Comparison of ENCODE assay signal across 22 cellular contexts in genomic region chr14:105589161-105589925, GRCh38.
DNase-seq lines count a peak whose midpoint lies in the region; ATAC-seq, FAIRE-seq and TF ChIP-seq lines count a peak whose summit lies in the region.
"Had no signal": no experiment of that assay in that cellular context is flagged by ENCODE, and none has a peak within 500 bp of the region (broad histone marks: within the 10 kb centered on the region; RNA-seq: fewer than 3 reads in every experiment).

No MANE protein-coding gene starts in this region.

- no peaks in the 10 kb centered on the region for H3K27me3 Mint-ChIP-seq in T-helper 17 cell
- H3K27me3 Mint-ChIP-seq: activated naive CD8-positive, alpha-beta T cell; CD4-positive, alpha-beta memory T cell had no signal

- H3K4me1 Mint-ChIP-seq in T-helper 17 cell, result peaks cover 4% of the 10 kb centered on the region
- H3K4me1 Mint-ChIP-seq: CD4-positive, alpha-beta memory T cell had no signal

- peak overlapping the region in 1 of 8 donors; percentile 53 for H3K27ac ChIP-seq in spleen
- H3K27ac ChIP-seq: dorsolateral prefrontal cortex, KMS-11, SK-N-MC, thoracic aorta, VCaP had no signal

- H3K27me3 ChIP-seq in GM06990 (replicated peaks; ENCODE audit: control insufficient read depth, insufficient read depth, low read length) (no peaks in the 10 kb centered on the region), spleen (replicated peaks in 1 of 7) (no peaks in the 10 kb centered on the region)
- H3K27me3 ChIP-seq: dorsolateral prefrontal cortex had no signal

- intact Hi-C loops in spleen (cut with DNase I; ENCODE audit: low total_unique reads), result no loop called here

- no peak for DNase-seq in GM06990 (ENCODE audit: extremely low read depth, insufficient read length)
- no peak for DNase-seq in HTR-8/SVneo (ENCODE audit: insufficient read length, low spot score)
- peak; percentile 29 for DNase-seq in ecto neural progenitor cell (ENCODE audit: low spot score)
- peak; percentile 75 for DNase-seq in spleen
- DNase-seq in DMS53 treated with DMSO at 0.1 percent for 48 hours (lab: John Stamatoyannopoulos, UW; ENCODE audit: unreplicated experiment), result no peak
- no peak for DNase-seq in T-helper 17 cell
- DNase-seq in KG1 (lab: John Stamatoyannopoulos, UW), result no peak
- DNase-seq: activated CD4-positive, alpha-beta T cell treated with anti-CD3 and anti-CD28 coated beads, Interleukin-2, amount 50 U/mL, for 1 hour; CD4-positive, alpha-beta memory T cell; NCI-H1436; NCI-H510A; NK-92 treated with Interleukin-12 subunit alpha and Interleukin-12 subunit beta, amount 100 ng/mL, for 24 hours; stimulated activated CD4-positive, alpha-beta T cell treated with anti-CD3 and anti-CD28 coated beads, Interleukin-2, amount 100 ng/mL, for 48 hours; stimulated activated naive CD4-positive, alpha-beta T cell had no signal

- H3K4me3 ChIP-seq in GM06990 (replicated peaks; ENCODE audit: low read depth, low read length) (peak overlapping the region; percentile 34), spleen (no peak overlapping the region)
- H3K4me3 ChIP-seq: dorsolateral prefrontal cortex, SK-N-MC, smooth muscle cell, thoracic aorta had no signal

- TF ChIP-seq CTCF in GM06990 (IDR thresholded peaks at IDR 0.05; ENCODE audit: insufficient read depth, low read length, poor library complexity, severe bottlenecking) (no peak), spleen (IDR thresholded peaks at IDR 0.05 in 8 of 11, conservative IDR thresholded peaks at IDR 0.05 in 3 of 11) (no peak)

- 80 to 90% (median 82%) methylated on average over 2 of the region's 2 CpGs; no CpG with 5 or more reads in 1 of the 5 donors for WGBS in spleen, 5 donors

- ATAC-seq in T-helper 17 cell, result no peak

- peaks cover 2% of the 10 kb centered on the region; the same call in 1 of the 2 replicates for H3K36me3 ChIP-seq in GM06990 (ENCODE audit: control insufficient read depth, insufficient read depth, low read length)
- H3K36me3 ChIP-seq in spleen, result no peaks in the 10 kb centered on the region
- H3K36me3 ChIP-seq: thoracic aorta had no signal

- no peak overlapping the region for H3K27ac Mint-ChIP-seq in T-helper 17 cell
- H3K27ac Mint-ChIP-seq: activated naive CD8-positive, alpha-beta T cell; CD4-positive, alpha-beta memory T cell had no signal

- H3K36me3 Mint-ChIP-seq in T-helper 17 cell (ENCODE audit: low read depth), result peaks cover 4% of the 10 kb centered on the region
- H3K36me3 Mint-ChIP-seq: activated naive CD8-positive, alpha-beta T cell; CD4-positive, alpha-beta memory T cell had no signal

- TF ChIP-seq POLR2A in spleen (IDR thresholded peaks at IDR 0.05), result no peak

- FAIRE-seq in HTR-8/SVneo (lab: Jason Lieb, UNC), result peak; percentile 69
- FAIRE-seq: RCC 7860 had no signal

- H3K9me3 ChIP-seq in spleen, result no peaks in the 10 kb centered on the region
- H3K9me3 ChIP-seq in T-helper 17 cell (ENCODE audit: control insufficient read depth, low read length, poor library complexity, severe bottlenecking), result no peaks in the 10 kb centered on the region
- H3K9me3 ChIP-seq: thoracic aorta had no signal

- no peak overlapping the region for H3K4me3 Mint-ChIP-seq in T-helper 17 cell
- H3K4me3 Mint-ChIP-seq: activated naive CD8-positive, alpha-beta T cell; CD4-positive, alpha-beta memory T cell had no signal

- peaks cover 0 to 3% (median 0%) of the 10 kb centered on the region in 6 donors for H3K4me1 ChIP-seq in spleen

Comparison
In these comparisons a context has a peak if more than half of its experiments do, and no peak if none do; other contexts are left out.
1. DNase-seq: peak in ecto neural progenitor cell (single experiment) and spleen (single experiment); none in GM06990 (single experiment), HTR-8/SVneo (single experiment), DMS53 treated with DMSO at 0.1 percent for 48 hours (single experiment), T-helper 17 cell (0 of 3) and KG1 (single experiment).